In genomic region chr22:48702573-48703264, GRCh38 we compare ENCODE assay signal across 13 cellular contexts.
DNase-seq lines count a peak whose midpoint lies in the region; FAIRE-seq and TF ChIP-seq lines count a peak whose summit lies in the region.
"Had no signal": no experiment of that assay in that cellular context is flagged by ENCODE, and none has a peak within 500 bp of the region (broad histone marks: within the 10 kb centered on the region; RNA-seq: fewer than 3 reads in every experiment).

No MANE protein-coding gene starts in this region.

- 49 to 52% methylated on average over 26 of the region's 26 CpGs for WGBS in sigmoid colon, 2 donors
- 70 to 88% methylated on average over 10 to 26 of the region's 26 CpGs for WGBS in testis, 2 donors

- FAIRE-seq in kidney (lab: Jason Lieb, UNC) (no peak), RCC 7860 (lab: Jason Lieb, UNC) (no peak)
- FAIRE-seq: H54 had no signal

- H3K27ac ChIP-seq in angular gyrus (ENCODE audit: low read depth, low read length) (peak overlapping the region; percentile 89), kidney (ENCODE audit: low read depth in 2 of 2, low read length in 2 of 2) (no peak overlapping the region), sigmoid colon (peak overlapping the region in 3 of 4 donors; percentile 20 to 53 (median 45)), testis (no peak overlapping the region)

- intact Hi-C loops in kidney (cut with DNase I): no loop called here
- intact Hi-C loops in sigmoid colon (cut with DNase I): no loop called here
- intact Hi-C loops in testis (cut with DNase I; ENCODE audit: low total_unique reads): no loop called here

- TF ChIP-seq CTCF in kidney (IDR thresholded peaks at IDR 0.05; ENCODE audit: borderline replicate concordance, extremely low read depth, insufficient read depth): no peak
- no peak for TF ChIP-seq CTCF in sigmoid colon (IDR thresholded peaks at IDR 0.05)
- TF ChIP-seq CTCF in testis (IDR thresholded peaks at IDR 0.05): no peak

- H3K36me3 ChIP-seq in kidney (ENCODE audit: control insufficient read depth in 1 of 2, insufficient read depth in 2 of 2, low read length in 2 of 2) (no peaks in the 10 kb centered on the region), sigmoid colon (no peaks in the 10 kb centered on the region), testis (ENCODE audit: low read depth, missing control alignments) (no peaks in the 10 kb centered on the region)

- in situ Hi-C loops in ACHN (cut with HindIII; ENCODE audit: low pct_ligation_motif_present, low pct_unique_long_range_greater_than_20kb, low sequenced_read_pairs): no loop called here

- no peak overlapping the region for H3K9ac ChIP-seq in kidney (ENCODE audit: low read length in 2 of 2)

- H3K9me3 ChIP-seq in kidney (ENCODE audit: control insufficient read depth in 1 of 2, low read length in 2 of 2) (no peaks in the 10 kb centered on the region), sigmoid colon (no peaks in the 10 kb centered on the region), testis (no peaks in the 10 kb centered on the region)

- H3K4me1 ChIP-seq in kidney (ENCODE audit: control insufficient read depth in 1 of 2, insufficient read depth in 1 of 2, low read depth in 1 of 2, low read length in 2 of 2) (no peaks in the 10 kb centered on the region), sigmoid colon (no peaks in the 10 kb centered on the region), testis (no peaks in the 10 kb centered on the region)

- TF ChIP-seq EP300 in sigmoid colon (IDR thresholded peaks at IDR 0.05): peak in 1 of 4 donors; percentile 47

- TF ChIP-seq POLR2A in sigmoid colon (IDR thresholded peaks at IDR 0.05): no peak
- TF ChIP-seq POLR2A in testis (IDR thresholded peaks at IDR 0.05): no peak

- H3K27me3 ChIP-seq in sigmoid colon (no peaks in the 10 kb centered on the region), testis (no peaks in the 10 kb centered on the region)

- peak; percentile 23 for DNase-seq in HT-29 (ENCODE audit: low spot score)
- peak; percentile 54 for DNase-seq in kidney
- peak; percentile 82 for DNase-seq in sigmoid colon
- no peak for DNase-seq in AG08396 (ENCODE audit: low spot score)
- DNase-seq in testis: no peak
- DNase-seq in RCC 7860 (ENCODE audit: low spot score): no peak
- DNase-seq in ACHN: no peak
- DNase-seq: activated CD4-positive, alpha-beta T cell treated with anti-CD3 and anti-CD28 coated beads for 1 hour; COR-L47; NCI-H345; SHP77 treated with DMSO at 0.1 percent for 48 hours had no signal

- H3K4me3 ChIP-seq in kidney (ENCODE audit: low read length in 2 of 2) (no peak overlapping the region), sigmoid colon (no peak overlapping the region), testis (no peak overlapping the region)

Comparison
In these comparisons a context has a peak if more than half of its experiments do, and no peak if none do; other contexts are left out.
1. DNase-seq: peak in HT-29 (single experiment), kidney (single experiment) and sigmoid colon (single experiment); none in AG08396 (single experiment), testis (single experiment), RCC 7860 (single experiment) and ACHN (single experiment).
2. H3K27ac ChIP-seq: peak in angular gyrus (single experiment) and sigmoid colon (3 of 4); none in kidney (0 of 2) and testis (0 of 2).